Comparison of ENCODE assay signal across 15 cellular contexts in genomic region chr7:41709621-41710020, GRCh38. TPM values are rescaled to one million over a fixed set of nuclear protein-coding genes. Genes with fewer than 3 reads are reported as not detected.
DNase-seq lines count a peak whose midpoint lies in the region; ATAC-seq and TF ChIP-seq lines count a peak whose summit lies in the region.
"Had no signal": no experiment of that assay in that cellular context is flagged by ENCODE, and none has a peak within 500 bp of the region (broad histone marks: within the 10 kb centered on the region; RNA-seq: fewer than 3 reads in every experiment).

No MANE protein-coding gene starts in this region.

- peaks cover 12 to 35% of the 10 kb centered on the region in 2 experiments; a peak in 3 of 4 replicates for H3K79me1 ChIP-seq in IMR-90 (ENCODE audit: low read depth in 1 of 2, low read length in 2 of 2)

- intact Hi-C loops in IMR-90 (cut with micrococcal nuclease) (loop anchor here (5.0 to 10.0 kb wide), 3 partner anchors 175 to 1235 kb away; no protein-coding TSS in a partner anchor), tibial artery (cut with DNase I; ENCODE audit: low total_unique reads) (no loop called here)

- H3K9me3 ChIP-seq in IMR-90 (ENCODE audit: control insufficient read depth, insufficient read depth, low read length) (no peaks in the 10 kb centered on the region), tibial artery (no peaks in the 10 kb centered on the region)
- H3K9me3 ChIP-seq: ovary had no signal

- no peaks in the 10 kb centered on the region for H4K20me1 ChIP-seq in IMR-90 (ENCODE audit: insufficient read depth, low read length)

- peak overlapping the region; percentile 79; the same call in 1 of the 3 replicates for H2BK15ac ChIP-seq in IMR-90 (ENCODE audit: low read depth, low read length)

- TF ChIP-seq CTCF in IMR-90 (conservative IDR thresholded peaks at IDR 0.05; ENCODE audit: low read depth, low read length) (no peak), tibial artery (IDR thresholded peaks at IDR 0.05) (no peak)

- H3K36me3 ChIP-seq in IMR-90 (ENCODE audit: control insufficient read depth, insufficient read depth, low read length) (no peaks in the 10 kb centered on the region), tibial artery (no peaks in the 10 kb centered on the region)
- H3K36me3 ChIP-seq: ovary had no signal

- H2AFZ ChIP-seq in IMR-90 (replicated peaks; ENCODE audit: low read length, poor library complexity) = no peak overlapping the region
- H2AFZ ChIP-seq: hepatocyte had no signal

- H4K91ac ChIP-seq in IMR-90 (ENCODE audit: insufficient read depth, low read depth, low read length) = peak overlapping the region; percentile 37; the same call in 1 of the 2 replicates

- no peak overlapping the region for H2AK9ac ChIP-seq in IMR-90 (replicated peaks; ENCODE audit: low read depth, low read length, poor library complexity)

- no peak for TF ChIP-seq POLR2A in IMR-90 (IDR thresholded peaks at IDR 0.05; ENCODE audit: low read depth, low read length)

- peaks cover 5% of the 10 kb centered on the region; the same call in 1 of the 2 replicates for H3K9me1 ChIP-seq in IMR-90 (ENCODE audit: insufficient read depth, low read length)

- peak overlapping the region; percentile 73 for H2BK5ac ChIP-seq in IMR-90 (ENCODE audit: low read depth, low read length, poor library complexity, severe bottlenecking)

- H3K4me1 ChIP-seq in IMR-90 (ENCODE audit: control insufficient read depth, insufficient read depth, low read length) (peaks cover 19% of the 10 kb centered on the region), tibial artery (peaks cover 0 to 32% (median 6%) of the 10 kb centered on the region in 4 donors)

- 0 out of 2 replicates have a peak overlapping the region, but pooled peaks have one; percentile 11 for H3K23ac ChIP-seq in IMR-90 (ENCODE audit: low read depth, low read length)

- H3K27me3 ChIP-seq in IMR-90 (ENCODE audit: control insufficient read depth, insufficient read depth, low read length) (no peaks in the 10 kb centered on the region), tibial artery (no peaks in the 10 kb centered on the region)
- H3K27me3 ChIP-seq: hepatocyte, ovary had no signal

- peak overlapping the region; percentile 20 to 70; a peak in 3 of 4 replicates for H4K8ac ChIP-seq in IMR-90 (ENCODE audit: low read depth in 2 of 2, low read length in 2 of 2)

- dilution Hi-C loops in IMR-90 (cut with HindIII; ENCODE audit: low sequenced_read_pairs, unreplicated experiment) = no loop called here

- in situ Hi-C loops in IMR-90 (cut with MboI; ENCODE audit: low sequenced_read_pairs) = loop anchor here (5.0 to 10.0 kb wide), 3 partner anchors 945 to 1475 kb away; no protein-coding TSS in a partner anchor

- POLR2A ChIA-PET in IMR-90 (lab: Charles Lee; ENCODE audit: unreplicated experiment) = no interaction called here

- no peak overlapping the region for H3K9ac ChIP-seq in IMR-90 (ENCODE audit: low read depth, low read length)

- peak overlapping the region; percentile 75; the same call in 1 of the 2 replicates for H3K14ac ChIP-seq in IMR-90 (replicated peaks; ENCODE audit: low read depth, low read length)

- H3K4me2 ChIP-seq in IMR-90 (ENCODE audit: low read depth, low read length) = no peak overlapping the region; the same call in 1 of the 2 replicates
- H3K4me2 ChIP-seq: hepatocyte had no signal

- DNase-seq in AG20443 (ENCODE audit: low spot score) = peak; percentile 78
- peak; percentile 99 for DNase-seq in IMR-90
- peak; percentile 66 for DNase-seq in astrocyte of the hippocampus (ENCODE audit: low read depth, low spot score)
- DNase-seq in kidney glomerular epithelial cell (lab: John Stamatoyannopoulos, UW) = peak; percentile 41
- no peak for DNase-seq in NCI-H82 treated with DMSO at 0.1 percent for 48 hours (lab: John Stamatoyannopoulos, UW; ENCODE audit: unreplicated experiment)
- DNase-seq in tibial artery = no peak
- DNase-seq in COLO668 (lab: John Stamatoyannopoulos, UW; ENCODE audit: unreplicated experiment) = no peak
- no peak for DNase-seq in 8988T
- DNase-seq: activated naive CD8-positive, alpha-beta T cell treated with anti-CD3 and anti-CD28 coated beads, Interleukin-2, amount 10 ng/mL, durations not matched to agents 7 days and 5 days; NCI-H187; ovary; stimulated activated CD4-positive, alpha-beta T cell treated with anti-CD3 and anti-CD28 coated beads, Interleukin-1b, Interleukin-23, amount 100 ng/mL, for 48 hours had no signal

- H3K56ac ChIP-seq in IMR-90 (ENCODE audit: extremely low read depth, insufficient read depth, low read length) = no peak overlapping the region

- no CpG with 5 or more reads among the region's 4 CpGs for WGBS in IMR-90 (ENCODE audit: extremely low coverage in 2 of 2, insufficient read length in 1 of 2), 2 experiments

- peak overlapping the region; percentile 71; the same call in 1 of the 2 replicates for H2BK20ac ChIP-seq in IMR-90 (ENCODE audit: low read depth, low read length)

- H3K18ac ChIP-seq in IMR-90 (ENCODE audit: low read depth, low read length) = peak overlapping the region; percentile 49; the same call in 1 of the 2 replicates

- CTCF ChIA-PET in IMR-90 (lab: Yijun Ruan, JAX) = interaction anchor here (0.6 to 1.0 kb wide), 2 partner anchors 9 to 1477 kb away, joined by 3 read pairs; no protein-coding TSS in a partner anchor

- H4K5ac ChIP-seq in IMR-90 (ENCODE audit: low read depth, low read length) = peak overlapping the region; percentile 4; the same call in 1 of the 2 replicates

- H3K4ac ChIP-seq in IMR-90 (ENCODE audit: low read depth, low read length) = peak overlapping the region; percentile 24; the same call in 1 of the 2 replicates

- BruUV-seq in IMR-90 (replicated peaks; lab: Mats Ljungman, UMichigan) = no TSS peak

- peak overlapping the region; percentile 74; the same call in 1 of the 2 replicates for H2AK5ac ChIP-seq in IMR-90 (ENCODE audit: low read depth, low read length)

- TF ChIP-seq RAD21 in IMR-90 (IDR thresholded peaks at IDR 0.05; ENCODE audit: low read length) = no peak

- H3K27ac ChIP-seq in IMR-90 (ENCODE audit: insufficient read depth, low read length) = no peak overlapping the region
- H3K27ac ChIP-seq in tibial artery = peak overlapping the region in 1 of 2 donors; percentile 47
- H3K27ac ChIP-seq: hepatocyte, ovary had no signal

- H3K4me3 ChIP-seq in IMR-90 (ENCODE audit: insufficient read depth, low read depth, low read length) (no peak overlapping the region), tibial artery (no peak overlapping the region)
- H3K4me3 ChIP-seq: hepatocyte, ovary had no signal

- ATAC-seq in IMR-90 (ENCODE audit: low read depth) = no peak
- ATAC-seq: stimulated activated memory B cell treated with anti-CD40 and anti-IgM and Interleukin-4, amounts not matched to agents 10 μg/mL and 1 μg/mL and 100 μg/mL, for 72 hours had no signal

- peak overlapping the region; percentile 29 for H2BK120ac ChIP-seq in IMR-90 (ENCODE audit: low read depth, low read length)

TF ChIP-seq in IMR-90, 13 proteins besides CTCF, POLR2A, EP300 and RAD21:
- TF ChIP-seq NFE2L2 (IDR thresholded peaks at IDR 0.05; ENCODE audit: low read depth, low read length) (no peak), RFX5 (IDR thresholded peaks at IDR 0.05; ENCODE audit: low read depth, low read length) (no peak), BHLHE40 (IDR thresholded peaks at IDR 0.05; ENCODE audit: low read depth, low read length) (peak; percentile 71), USF2 (IDR thresholded peaks at IDR 0.05; ENCODE audit: low read depth, low read length) (no peak), CHD1 (IDR thresholded peaks at IDR 0.05; ENCODE audit: low read depth, low read length) (no peak), FOS (IDR thresholded peaks at IDR 0.05; ENCODE audit: low read depth, low read length) (peak; percentile 82), MAZ (IDR thresholded peaks at IDR 0.05; ENCODE audit: borderline replicate concordance, low read depth, low read length) (no peak), ELK1 (IDR thresholded peaks at IDR 0.05; ENCODE audit: borderline replicate concordance, low read depth, low read length) (no peak), MXI1 (IDR thresholded peaks at IDR 0.05; ENCODE audit: borderline replicate concordance, low read depth, low read length) (no peak), CEBPB (IDR thresholded peaks at IDR 0.05; ENCODE audit: low read depth, low read length) (peak; percentile 42; the same call in 1 of the 2 replicates)

RNA-seq across cellular contexts. Expression of gene INHBA, which starts 6.7 kb away (rescaled TPM):
- total RNA-seq in IMR-90 (2012; rRNA removed) = 112 and 133 TPM in 2 replicates
- 60.2 and 76.7 TPM in 2 replicates for polyA plus RNA-seq in IMR-90 (2012; rRNA removed)
- 47.7 and 58.4 TPM in 2 replicates for polyA plus RNA-seq in IMR-90 (2012; cell fraction: cytosol; rRNA removed)
- polyA plus RNA-seq in IMR-90 (2012; cell fraction: nucleus; rRNA removed; ENCODE audit: low replicate concordance) = 126 and 200 TPM in 2 replicates
- total RNA-seq: activated naive CD8-positive, alpha-beta T cell treated with anti-CD3 and anti-CD28 coated beads, Interleukin-2, amount 10 ng/mL, durations not matched to agents 7 days and 5 days; T-helper 2 cell treated with Interferon-gamma antibody and Interleukin-4, amounts not matched to agents 100 ng/mL and 5 ng/mL, for 36 hours had no signal

Comparison
In these comparisons a context has a peak if more than half of its experiments do, and no peak if none do; other contexts are left out.
1. DNase-seq: peak in AG20443 (single experiment), IMR-90 (single experiment), astrocyte of the hippocampus (single experiment) and kidney glomerular epithelial cell (single experiment); none in NCI-H82 treated with DMSO at 0.1 percent for 48 hours (single experiment), tibial artery (0 of 2), COLO668 (single experiment) and 8988T (single experiment).